Comparison of ENCODE assay signal across 10 cellular contexts in genomic region chr1:16074217-16074616, GRCh38. TPM values are rescaled to one million over a fixed set of nuclear protein-coding genes. Genes with fewer than 3 reads are reported as not detected.
DNase-seq lines count a peak whose midpoint lies in the region; ATAC-seq and TF ChIP-seq lines count a peak whose summit lies in the region.
"Had no signal": no experiment of that assay in that cellular context is flagged by ENCODE, and none has a peak within 500 bp of the region (broad histone marks: within the 10 kb centered on the region; RNA-seq: fewer than 3 reads in every experiment).

No MANE protein-coding gene starts in this region.

- H3K27ac Mint-ChIP-seq in activated B cell treated with CpG ODN at 0.5 μM for 24 hours: no peak overlapping the region
- no peak overlapping the region for H3K27ac Mint-ChIP-seq in immature natural killer cell
- peak overlapping the region; percentile 33 for H3K27ac Mint-ChIP-seq in type B pancreatic cell

- CTCF ChIA-PET in activated B cell treated with CpG ODN at 0.5 μM for 24 hours (lab: Charles Lee): interaction anchor here (0.6 to 1.0 kb wide), 3 partner anchors 8 to 259 kb away, joined by 3 to 4 read pairs (median 3); no protein-coding TSS in a partner anchor

- H3K9me3 ChIP-seq in cardiac muscle cell (ENCODE audit: low read depth): no peaks in the 10 kb centered on the region

- H3K9me3 Mint-ChIP-seq in activated B cell treated with CpG ODN at 0.5 μM for 24 hours: no peaks in the 10 kb centered on the region
- H3K9me3 Mint-ChIP-seq in immature natural killer cell: no peaks in the 10 kb centered on the region
- H3K9me3 Mint-ChIP-seq in type B pancreatic cell: no peaks in the 10 kb centered on the region

- H3K27me3 Mint-ChIP-seq in activated B cell treated with CpG ODN at 0.5 μM for 24 hours (peaks cover 12% of the 10 kb centered on the region), immature natural killer cell (ENCODE audit: low read depth in 3 of 3) (peaks cover 9 to 18% (median 10%) of the 10 kb centered on the region in 3 donors), type B pancreatic cell (peaks cover 13% of the 10 kb centered on the region)

- POLR2A ChIA-PET in activated B cell treated with CpG ODN at 0.5 μM for 24 hours (lab: Charles Lee): no interaction called here

- H3K4me1 ChIP-seq in cardiac muscle cell (ENCODE audit: low read depth): no peaks in the 10 kb centered on the region

- intact Hi-C loops in Right ventricle myocardium superior (cut with DNase I): loop anchor here (5.0 kb wide), 1 partner anchor 288 kb away; no protein-coding TSS in a partner anchor
- intact Hi-C loops in activated B cell treated with CpG ODN at 0.5 μM for 24 hours (cut with micrococcal nuclease): no loop called here

- TF ChIP-seq CTCF in cardiac muscle cell (IDR thresholded peaks at IDR 0.05; ENCODE audit: low read depth, low read length) (no peak), activated B cell treated with CpG ODN at 0.5 μM for 24 hours (IDR thresholded peaks at IDR 0.05) (no peak), type B pancreatic cell (conservative IDR thresholded peaks at IDR 0.05) (no peak)

- H3K36me3 ChIP-seq in cardiac muscle cell: no peaks in the 10 kb centered on the region

- DNase-seq in cardiac muscle cell (ENCODE audit: low read depth in 1 of 2, low spot score in 1 of 2): no peak
- DNase-seq in Right ventricle myocardium superior: no peak
- no peak for DNase-seq in activated B cell treated with CpG ODN at 0.5 μM for 24 hours
- DNase-seq in immature natural killer cell: no peak
- no peak for DNase-seq in type B pancreatic cell (ENCODE audit: extremely low spot score, unreplicated experiment)
- DNase-seq in RKO (ENCODE audit: low spot score): no peak
- DNase-seq in mesenteric fat pad (ENCODE audit: low spot score): no peak
- DNase-seq: NCI-H1694 treated with DMSO at 0.1 percent for 48 hours had no signal

- H3K4me3 ChIP-seq in cardiac muscle cell: peak overlapping the region; percentile 42

- H3K36me3 Mint-ChIP-seq in activated B cell treated with CpG ODN at 0.5 μM for 24 hours (ENCODE audit: low read depth) (no peaks in the 10 kb centered on the region), immature natural killer cell (no peaks in the 10 kb centered on the region), type B pancreatic cell (no peaks in the 10 kb centered on the region)

- H3K27me3 ChIP-seq in cardiac muscle cell: peaks cover 3% of the 10 kb centered on the region

- H3K4me1 Mint-ChIP-seq in activated B cell treated with CpG ODN at 0.5 μM for 24 hours (peaks cover 15% of the 10 kb centered on the region), immature natural killer cell (peaks cover 25 to 29% of the 10 kb centered on the region in 2 donors), type B pancreatic cell (ENCODE audit: unreplicated experiment) (peaks cover 25% of the 10 kb centered on the region)

- H3K27ac ChIP-seq in cardiac muscle cell: no peak overlapping the region

- no peak for ATAC-seq in Right ventricle myocardium superior (ENCODE audit: poor library complexity)
- no peak for ATAC-seq in activated B cell treated with CpG ODN at 0.5 μM for 24 hours (ENCODE audit: low read depth)
- ATAC-seq in GM18520 (IDR thresholded peaks at IDR 0.05; ENCODE audit: unreplicated experiment): no peak

- peak overlapping the region; percentile 77 for H3K4me3 Mint-ChIP-seq in activated B cell treated with CpG ODN at 0.5 μM for 24 hours
- H3K4me3 Mint-ChIP-seq in immature natural killer cell: peak overlapping the region; percentile 72 to 85 (median 77)
- H3K4me3 Mint-ChIP-seq in type B pancreatic cell: peak overlapping the region; percentile 87

RNA-seq across cellular contexts. Expression of gene FAM131C, which starts 0.8 kb away (rescaled TPM):
- 6.0 and 10.9 TPM in 2 replicates for total RNA-seq in cardiac muscle cell
- 10.4 and 21.3 TPM in 2 replicates for polyA plus RNA-seq in cardiac muscle cell
- 4.5 TPM for total RNA-seq in Right ventricle myocardium superior
- not detected in 2 replicates for total RNA-seq in activated B cell treated with CpG ODN at 0.5 μM for 24 hours
- polyA plus RNA-seq in immature natural killer cell: not detected
- 1.4 and 3.1 TPM in 2 replicates for total RNA-seq in type B pancreatic cell (ENCODE audit: low replicate concordance)
- total RNA-seq in mesenteric fat pad: not detected
- total RNA-seq: myocyte had no signal

RNA-seq across cellular contexts. Expression of gene CLCNKB, which starts 30.6 kb away (rescaled TPM):
- total RNA-seq in cardiac muscle cell: 19.0 and 55.6 TPM in 2 replicates
- 24.8 and 84.3 TPM in 2 replicates for polyA plus RNA-seq in cardiac muscle cell
- 2.5 TPM for total RNA-seq in Right ventricle myocardium superior
- not detected in 2 replicates for total RNA-seq in activated B cell treated with CpG ODN at 0.5 μM for 24 hours
- polyA plus RNA-seq in immature natural killer cell: not detected
- 0.95 and 1.6 TPM in 2 replicates for total RNA-seq in type B pancreatic cell (ENCODE audit: low replicate concordance)
- 0.35 TPM for total RNA-seq in mesenteric fat pad
- total RNA-seq: myocyte had no signal

RNA-seq across cellular contexts. Expression of gene CLCNKA, which starts 52.4 kb away (rescaled TPM):
- total RNA-seq in cardiac muscle cell (5.8 and 16.3 TPM in 2 replicates), Right ventricle myocardium superior (0.35 TPM), activated B cell treated with CpG ODN at 0.5 μM for 24 hours (0.24 TPM in 1 of 2 replicates, not detected in the other), type B pancreatic cell (ENCODE audit: low replicate concordance) (0.38 and 1.6 TPM in 2 replicates), mesenteric fat pad (0.39 TPM)
- polyA plus RNA-seq in cardiac muscle cell (12.8 and 25.5 TPM in 2 replicates), immature natural killer cell (not detected)

RNA-seq across cellular contexts. Expression of gene HSPB7, which starts 56.4 kb away (rescaled TPM):
- 509 and 744 TPM in 2 replicates for total RNA-seq in cardiac muscle cell
- 1,782 and 2,165 TPM in 2 replicates for polyA plus RNA-seq in cardiac muscle cell
- total RNA-seq in Right ventricle myocardium superior: 3,577 TPM
- total RNA-seq in activated B cell treated with CpG ODN at 0.5 μM for 24 hours: not detected in 2 replicates
- not detected for polyA plus RNA-seq in immature natural killer cell
- total RNA-seq in type B pancreatic cell (ENCODE audit: low replicate concordance): 0.48 and 0.64 TPM in 2 replicates
- 342 TPM for total RNA-seq in mesenteric fat pad
